Comparison of ENCODE assay signal across 8 cellular contexts in genomic region chr1:223707270-223708000, GRCh38. TPM values are rescaled to one million over a fixed set of nuclear protein-coding genes. Genes with fewer than 3 reads are reported as not detected.
A peak's percentile ranks its signal among the peaks of the same experiment; 100 is the strongest.
DNase-seq lines count a peak whose midpoint lies in the region; ATAC-seq, FAIRE-seq and TF ChIP-seq lines count a peak whose summit lies in the region.

No MANE protein-coding gene starts in this region.

- H3K4me3 ChIP-seq in OCI-LY7 (ENCODE audit: low read depth, low read length, poor library complexity, severe bottlenecking), result no peak overlapping the region

- H2AFZ ChIP-seq in OCI-LY7 (ENCODE audit: low read length), result no peak overlapping the region

- CTCF ChIA-PET in OCI-LY7 (lab: Charles Lee; ENCODE audit: unreplicated experiment), result no interaction called here

- no TSS peak for BruUV-seq in OCI-LY7 (replicated peaks; lab: Mats Ljungman, UMichigan)

- POLR2A ChIA-PET in OCI-LY7 (lab: Charles Lee), result no interaction called here

- H3K36me3 Mint-ChIP-seq in activated naive CD4-positive, alpha-beta T cell treated with anti-CD3 and anti-CD28 coated beads, Interleukin-2, amount 50 U/mL, for 72 hours, result no peaks in the 10 kb centered on the region

- no peaks in the 10 kb centered on the region for H3K79me2 ChIP-seq in OCI-LY7 (ENCODE audit: insufficient read depth, low read depth, low read length)

- peak; percentile 49 for DNase-seq in GOT3 (lab: John Stamatoyannopoulos, UW)
- DNase-seq in NCI-H526 treated with DMSO at 0.1 percent for 48 hours (lab: John Stamatoyannopoulos, UW), result peak; percentile 5
- DNase-seq in epidermal melanocyte (ENCODE audit: insufficient read length, low spot score), result peak; percentile 65
- no peak for DNase-seq in omental fat pad (ENCODE audit: low spot score)
- DNase-seq in GM12892 (ENCODE audit: insufficient read length), result no peak
- DNase-seq in HUDEP-2 (lab: John Stamatoyannopoulos, UW; ENCODE audit: unreplicated experiment in 76 of 76), result no peak
- DNase-seq in activated naive CD4-positive, alpha-beta T cell treated with anti-CD3 and anti-CD28 coated beads, Interleukin-2, amount 50 U/mL, for 72 hours (ENCODE audit: low spot score in 2 of 2), result no peak
- DNase-seq in OCI-LY7 (ENCODE audit: low spot score), result no peak

- no peaks in the 10 kb centered on the region for H4K20me1 ChIP-seq in OCI-LY7 (ENCODE audit: insufficient read depth, low read length)

- TF ChIP-seq CTCF in omental fat pad (IDR thresholded peaks at IDR 0.05) (no peak), OCI-LY7 (conservative IDR thresholded peaks at IDR 0.05; ENCODE audit: low read length) (no peak)

- no peak overlapping the region for H3K27ac Mint-ChIP-seq in activated naive CD4-positive, alpha-beta T cell treated with anti-CD3 and anti-CD28 coated beads, Interleukin-2, amount 50 U/mL, for 72 hours

- no peak overlapping the region for H3K4me2 ChIP-seq in OCI-LY7 (ENCODE audit: low read length)

- no peak for TF ChIP-seq POLR2A in GM12892 (IDR thresholded peaks at IDR 0.05; ENCODE audit: low read depth, low read length)

- no peaks in the 10 kb centered on the region for H3K9me2 ChIP-seq in OCI-LY7 (ENCODE audit: insufficient read depth, low read length)

- no peaks in the 10 kb centered on the region for H3K4me1 ChIP-seq in OCI-LY7 (ENCODE audit: insufficient read depth, low read length, poor library complexity, severe bottlenecking)

- no peaks in the 10 kb centered on the region for H3K36me3 ChIP-seq in OCI-LY7 (ENCODE audit: insufficient read depth, low read length)

- intact Hi-C loops in OCI-LY7 (cut with micrococcal nuclease; ENCODE audit: unreplicated experiment), result no loop called here

- H3K9me3 ChIP-seq in OCI-LY7 (ENCODE audit: low read length), result no peaks in the 10 kb centered on the region

- H3K9me3 Mint-ChIP-seq in activated naive CD4-positive, alpha-beta T cell treated with anti-CD3 and anti-CD28 coated beads, Interleukin-2, amount 50 U/mL, for 72 hours, result no peaks in the 10 kb centered on the region

- no peak for FAIRE-seq in GM12892 (lab: Jason Lieb, UNC)

- ATAC-seq in omental fat pad (ENCODE audit: low FRiP score), result peak; percentile 80
- ATAC-seq in activated naive CD4-positive, alpha-beta T cell treated with anti-CD3 and anti-CD28 coated beads, Interleukin-2, amount 50 U/mL, for 72 hours, result no peak

- H3K27ac ChIP-seq in OCI-LY7 (ENCODE audit: low read depth, low read length, poor library complexity, severe bottlenecking), result no peak overlapping the region

RNA-seq across cellular contexts. Expression of gene CAPN2, which starts 4.9 kb away (rescaled TPM):
- 100 to 1,000 TPM; 171 to 314 (median 229) TPM for total RNA-seq in omental fat pad
- polyA plus RNA-seq in GM12892 (2012; ENCODE audit: missing spikeins), result 43.2 TPM
- 10 to 100 TPM in 1 of 2 donors, 1 to 10 TPM in 1; 7.0 to 36.8 TPM for total RNA-seq in activated naive CD4-positive, alpha-beta T cell treated with anti-CD3 and anti-CD28 coated beads, Interleukin-2, amount 50 U/mL, for 72 hours
- total RNA-seq in OCI-LY7 (2014; rRNA removed; shearing (Covaris generic)), result not detected in 2 replicates
- total RNA-seq in OCI-LY7 (2022), result 0.52 TPM in 1 of 2 replicates, not detected in the other

RNA-seq across cellular contexts. Expression of gene CAPN8, which starts 41.9 kb away (rescaled TPM):
- not detected for total RNA-seq in omental fat pad
- polyA plus RNA-seq in GM12892 (2012; ENCODE audit: missing spikeins), result 0.66 TPM
- total RNA-seq in activated naive CD4-positive, alpha-beta T cell treated with anti-CD3 and anti-CD28 coated beads, Interleukin-2, amount 50 U/mL, for 72 hours, result not detected
- total RNA-seq in OCI-LY7 (2014; rRNA removed; shearing (Covaris generic)), result not detected in 2 replicates
- not detected in 2 replicates for total RNA-seq in OCI-LY7 (2022)

Comparison
In these comparisons a context has a peak if more than half of its experiments do, and no peak if none do; other contexts are left out.
1. DNase-seq: peak in GOT3 (single experiment), NCI-H526 treated with DMSO at 0.1 percent for 48 hours (single experiment) and epidermal melanocyte (single experiment); none in omental fat pad (single experiment), GM12892 (single experiment), HUDEP-2 (0 of 76), activated naive CD4-positive, alpha-beta T cell treated with anti-CD3 and anti-CD28 coated beads, Interleukin-2, amount 50 U/mL, for 72 hours (0 of 2) and OCI-LY7 (single experiment).
2. RNA of gene CAPN2, which starts 4.9 kb away (total RNA-seq): 171 to 314 TPM in omental fat pad and 7.0 to 36.8 TPM in activated naive CD4-positive, alpha-beta T cell treated with anti-CD3 and anti-CD28 coated beads, Interleukin-2, amount 50 U/mL, for 72 hours; 0.52 TPM in OCI-LY7; every median in the first group is over 4 times any median in the second.